10 cellular contexts compared by ENCODE assay signal in genomic region chr6:134267917-134268361, GRCh38. TPM values are rescaled to one million over a fixed set of nuclear protein-coding genes. Genes with fewer than 3 reads are reported as not detected.
A peak's percentile ranks its signal among the peaks of the same experiment; 100 is the strongest.
DNase-seq lines count a peak whose midpoint lies in the region; ATAC-seq, FAIRE-seq and TF ChIP-seq lines count a peak whose summit lies in the region.
"Had no signal": no experiment of that assay in that cellular context is flagged by ENCODE, and none has a peak within 500 bp of the region (broad histone marks: within the 10 kb centered on the region; RNA-seq: fewer than 3 reads in every experiment).

No MANE protein-coding gene starts in this region.

- 54 to 69% methylated on average over 10 of the region's 10 CpGs for WGBS in pancreas, 2 donors

- TF ChIP-seq CTCF in foreskin keratinocyte (conservative IDR thresholded peaks at IDR 0.05) (no peak), pancreas (IDR thresholded peaks at IDR 0.05) (no peak)

- no peaks in the 10 kb centered on the region for H3K9me3 ChIP-seq in pancreas
- H3K9me3 ChIP-seq in effector memory CD4-positive, alpha-beta T cell (ENCODE audit: control insufficient read depth, low read length) = no peaks in the 10 kb centered on the region

- H3K27me3 ChIP-seq in H7 (ENCODE audit: control insufficient read depth, insufficient read depth, low read length) (no peaks in the 10 kb centered on the region), foreskin keratinocyte (no peaks in the 10 kb centered on the region), pancreas (no peaks in the 10 kb centered on the region)
- no peaks in the 10 kb centered on the region for H3K27me3 ChIP-seq in effector memory CD4-positive, alpha-beta T cell (replicated peaks; ENCODE audit: control insufficient read depth, insufficient read depth, low read length, poor library complexity, severe bottlenecking)

- intact Hi-C loops in pancreas (cut with DNase I) = no loop called here

- no peak for FAIRE-seq in pancreas (lab: Jason Lieb, UNC)

- H3K27ac ChIP-seq in foreskin keratinocyte = no peak overlapping the region
- peak overlapping the region in 2 of 4 donors; percentile 37 to 76 for H3K27ac ChIP-seq in pancreas
- no peak overlapping the region for H3K27ac ChIP-seq in effector memory CD4-positive, alpha-beta T cell (ENCODE audit: insufficient read depth, low read length, poor library complexity, severe bottlenecking)

- ATAC-seq in foreskin keratinocyte (peak; percentile 11), pancreas (peak; percentile 25 to 55 (median 36)), HG03565 (IDR thresholded peaks at IDR 0.05; ENCODE audit: unreplicated experiment) (no peak)
- ATAC-seq: naive thymus-derived CD8-positive, alpha-beta T cell had no signal

- H3K4me1 ChIP-seq in foreskin keratinocyte = no peaks in the 10 kb centered on the region
- peaks cover 0 to 5% (median 5%) of the 10 kb centered on the region in 3 donors for H3K4me1 ChIP-seq in pancreas
- peaks cover 8% of the 10 kb centered on the region for H3K4me1 ChIP-seq in effector memory CD4-positive, alpha-beta T cell (ENCODE audit: control insufficient read depth, insufficient read depth, low read length, poor library complexity, severe bottlenecking)

- H3K36me3 ChIP-seq in H7 (replicated peaks; ENCODE audit: control insufficient read depth, insufficient read depth, low read length) (no peaks in the 10 kb centered on the region), pancreas (no peaks in the 10 kb centered on the region)
- H3K36me3 ChIP-seq in effector memory CD4-positive, alpha-beta T cell (ENCODE audit: control insufficient read depth, insufficient read depth, low read length) = no peaks in the 10 kb centered on the region

- H3K4me3 ChIP-seq in H7 (ENCODE audit: insufficient read depth, low read depth, low read length) (no peak overlapping the region), pancreas (no peak overlapping the region)
- no peak overlapping the region for H3K4me3 ChIP-seq in effector memory CD4-positive, alpha-beta T cell (ENCODE audit: insufficient read depth, low read depth, low read length, poor library complexity, severe bottlenecking)

- DNase-seq in H7 = peak; percentile 67
- peak; percentile 51 for DNase-seq in NCI-H526 treated with DMSO at 0.1 percent for 48 hours (lab: John Stamatoyannopoulos, UW)
- peak; percentile 16 to 30 for DNase-seq in foreskin keratinocyte
- no peak for DNase-seq in pancreas
- DNase-seq in NOMO-1 (lab: John Stamatoyannopoulos, UW; ENCODE audit: unreplicated experiment in 2 of 2) = no peak
- DNase-seq in effector memory CD4-positive, alpha-beta T cell = no peak
- DNase-seq in HT-29 (ENCODE audit: low spot score) = no peak
- DNase-seq: activated naive CD4-positive, alpha-beta T cell treated with anti-CD3 and anti-CD28 coated beads for 36 hours; naive thymus-derived CD8-positive, alpha-beta T cell had no signal

RNA-seq across cellular contexts. Expression of gene SGK1, which starts 50.0 kb away (rescaled TPM):
- 12.7 and 12.8 TPM in 2 replicates for total RNA-seq in H7 (2014; rRNA removed; shearing (Covaris generic))
- total RNA-seq in foreskin keratinocyte = 83.9 and 85.2 TPM in 2 replicates
- 37.5 and 43.9 TPM in 2 replicates for polyA plus RNA-seq in foreskin keratinocyte
- total RNA-seq in pancreas = 100 to 1,000 TPM in 3 of 6 donors, 10 to 100 TPM in 3; 56.8 to 189 (median 112) TPM
- polyA plus RNA-seq in pancreas = 10 to 100 TPM; 60.2 to 92.7 TPM
- total RNA-seq in HT-29 (2014; rRNA removed; shearing (Covaris generic)) = 184 and 186 TPM in 2 replicates

Comparison
In these comparisons a context has a peak if more than half of its experiments do, and no peak if none do; other contexts are left out.
1. DNase-seq: peak in H7 (single experiment), NCI-H526 treated with DMSO at 0.1 percent for 48 hours (single experiment) and foreskin keratinocyte (2 of 2); none in pancreas (0 of 6), NOMO-1 (0 of 2), effector memory CD4-positive, alpha-beta T cell (0 of 3) and HT-29 (single experiment).